19 cellular contexts compared by ENCODE assay signal in genomic region chr20:62761058-62761758, GRCh38. TPM values are rescaled to one million over a fixed set of nuclear protein-coding genes. Genes with fewer than 3 reads are reported as not detected.
DNase-seq lines count a peak whose midpoint lies in the region; ATAC-seq and TF ChIP-seq lines count a peak whose summit lies in the region.
"Had no signal": no experiment of that assay in that cellular context is flagged by ENCODE, and none has a peak within 500 bp of the region (broad histone marks: within the 10 kb centered on the region; RNA-seq: fewer than 3 reads in every experiment).

No MANE protein-coding gene starts in this region.

- H3K4me1 Mint-ChIP-seq in osteocyte (ENCODE audit: unreplicated experiment): no peaks in the 10 kb centered on the region

- H3K27ac ChIP-seq in RWPE1 (peak overlapping the region; percentile 65), right cardiac atrium (ENCODE audit: low read length) (no peak overlapping the region), osteoblast (ENCODE audit: low read depth, low read length) (no peak overlapping the region)

- no peak overlapping the region for H3K4me2 ChIP-seq in osteoblast (ENCODE audit: insufficient read depth, low read length)

- intact Hi-C loops in right cardiac atrium (cut with DNase I): loop anchor here in 1 of 4 donors (10.0 kb wide), 1 partner anchor 56 kb away; the partner anchor contains the start of gene NTSR1

- TF ChIP-seq CTCF in RWPE1 (conservative IDR thresholded peaks at IDR 0.05; ENCODE audit: low read depth) (no peak), osteoblast (IDR thresholded peaks at IDR 0.05; ENCODE audit: extremely low read depth, low read depth, low read length) (no peak), osteocyte (IDR thresholded peaks at IDR 0.05) (no peak)

- H3K9me3 Mint-ChIP-seq in osteocyte (ENCODE audit: unreplicated experiment): no peaks in the 10 kb centered on the region
- H3K9me3 Mint-ChIP-seq: effector memory CD8-positive, alpha-beta T cell; memory B cell had no signal

- H3K9me3 ChIP-seq in right cardiac atrium (ENCODE audit: control insufficient read depth, low read length) (no peaks in the 10 kb centered on the region), osteoblast (ENCODE audit: low read depth, low read length) (no peaks in the 10 kb centered on the region)
- H3K9me3 ChIP-seq: neutrophil had no signal

- CTCF ChIA-PET in RWPE1 (lab: Yijun Ruan, JAX): interaction anchor here (0.6 to 1.1 kb wide), 4 partner anchors 30 to 74 kb away, joined by 3 to 9 read pairs (median 3); partner anchors contain the start of gene NTSR1

- no peak overlapping the region for H3K4me3 ChIP-seq in right cardiac atrium (ENCODE audit: low read length)
- no peak overlapping the region for H3K4me3 ChIP-seq in osteoblast (ENCODE audit: insufficient read depth, low read length)

- H3K36me3 ChIP-seq in osteoblast (ENCODE audit: insufficient read depth, low read length): no peaks in the 10 kb centered on the region
- H3K36me3 ChIP-seq: neutrophil had no signal

- WGBS in right cardiac atrium: 59% methylated on average over 22 of the region's 22 CpGs

- DNase-seq in ELF-1 (ENCODE audit: low read depth, low spot score): peak; percentile 38
- no peak for DNase-seq in RWPE1 (ENCODE audit: low spot score)
- DNase-seq in right cardiac atrium: peak; percentile 34 to 68 (median 55)
- peak; percentile 81 for DNase-seq in osteoblast (ENCODE audit: insufficient read length, low spot score, missing footprints)
- no peak for DNase-seq in osteocyte (ENCODE audit: extremely low spot score, unreplicated experiment)
- DNase-seq in activated naive CD4-positive, alpha-beta T cell treated with anti-CD3 and anti-CD28 coated beads, Interleukin-2, amount 50 U/mL, for 16 hours: no peak
- no peak for DNase-seq in SHP77 (lab: John Stamatoyannopoulos, UW)
- DNase-seq: activated CD4-positive, alpha-beta T cell treated with anti-CD3 and anti-CD28 coated beads for 48 hours; activated CD8-positive, alpha-beta memory T cell treated with anti-CD3 and anti-CD28 coated beads, Interleukin-2, amount 50 U/mL, for 4 hours; activated effector memory CD4-positive, alpha-beta T cell treated with anti-CD3 and anti-CD28 coated beads, Interleukin-2, amount 50 U/mL, for 16 hours; cerebellar nuclear complex; effector memory CD8-positive, alpha-beta T cell; Kasumi-1; NCI-H1092 treated with DMSO at 0.1 percent for 48 hours; NCI-H526; stimulated activated CD4-positive, alpha-beta T cell treated with anti-CD3 and anti-CD28 coated beads, Interleukin-2, amount 100 ng/mL, for 48 hours had no signal

- H3K27me3 ChIP-seq in right cardiac atrium (ENCODE audit: control insufficient read depth, insufficient read depth): no peaks in the 10 kb centered on the region
- H3K27me3 ChIP-seq in osteoblast (ENCODE audit: insufficient read depth, low read length): peaks cover 2% of the 10 kb centered on the region

- H3K36me3 Mint-ChIP-seq in osteocyte (ENCODE audit: unreplicated experiment): no peaks in the 10 kb centered on the region

- H4K20me1 ChIP-seq in osteoblast (ENCODE audit: insufficient read depth, low read length): no peaks in the 10 kb centered on the region

- peak in 1 of 2 donors; percentile 4 for ATAC-seq in right cardiac atrium
- no peak for ATAC-seq in GM18858 (IDR thresholded peaks at IDR 0.05; ENCODE audit: unreplicated experiment)
- ATAC-seq: effector memory CD8-positive, alpha-beta T cell had no signal

- no peak overlapping the region for H3K4me3 Mint-ChIP-seq in osteocyte (ENCODE audit: unreplicated experiment)
- H3K4me3 Mint-ChIP-seq: effector memory CD8-positive, alpha-beta T cell; memory B cell had no signal

- no peaks in the 10 kb centered on the region for H3K79me2 ChIP-seq in osteoblast (ENCODE audit: insufficient read depth, low read length)

- H2AFZ ChIP-seq in osteoblast (ENCODE audit: low read length): no peak overlapping the region

- no peaks in the 10 kb centered on the region for H3K4me1 ChIP-seq in right cardiac atrium (ENCODE audit: control insufficient read depth, insufficient read depth, low read length)
- no peaks in the 10 kb centered on the region for H3K4me1 ChIP-seq in osteoblast (ENCODE audit: insufficient read depth, low read length)

- peaks cover 21% of the 10 kb centered on the region for H3K27me3 Mint-ChIP-seq in osteocyte (ENCODE audit: unreplicated experiment)

- no peak overlapping the region for H3K27ac Mint-ChIP-seq in osteocyte (ENCODE audit: unreplicated experiment)
- H3K27ac Mint-ChIP-seq: effector memory CD8-positive, alpha-beta T cell; memory B cell had no signal

- POLR2A ChIA-PET in RWPE1 (lab: Yijun Ruan, JAX; ENCODE audit: low non-redundant PET): no interaction called here

RNA-seq across cellular contexts. Expression of gene MRGBP, which starts 35.1 kb away (rescaled TPM):
- 10 to 100 TPM in 1 of 4 donors, 1 to 10 TPM in 3; 8.3 to 10.9 (median 8.6) TPM for total RNA-seq in right cardiac atrium
- 12.1 TPM for polyA plus RNA-seq in right cardiac atrium
- 14.1 and 15.2 TPM in 2 replicates for total RNA-seq in osteoblast
- 11.2 and 11.4 TPM in 2 replicates for total RNA-seq in osteocyte

RNA-seq across cellular contexts. Expression of gene OGFR, which starts 43.4 kb away (rescaled TPM):
- total RNA-seq in right cardiac atrium (10 to 100 TPM; 21.0 to 29.6 (median 24.2) TPM), osteoblast (32.4 and 39.1 TPM in 2 replicates), osteocyte (47.2 and 48.9 TPM in 2 replicates)
- 26.6 TPM for polyA plus RNA-seq in right cardiac atrium

RNA-seq across cellular contexts. Expression of gene NTSR1, which starts 52.6 kb away (rescaled TPM):
- total RNA-seq in right cardiac atrium (under 1 TPM in 1 of 4 donors, not detected in 3; 0.06 TPM), osteoblast (not detected in 2 replicates), osteocyte (0.11 and 0.16 TPM in 2 replicates)
- polyA plus RNA-seq in right cardiac atrium: not detected

RNA-seq across cellular contexts. Expression of gene COL9A3, which starts 55.6 kb away (rescaled TPM):
- total RNA-seq in right cardiac atrium (1 to 10 TPM; 4.3 to 6.9 (median 5.6) TPM), osteoblast (not detected in 2 replicates), osteocyte (1.7 and 1.8 TPM in 2 replicates)
- polyA plus RNA-seq in right cardiac atrium: 13.0 TPM

Comparison
In these comparisons a context has a peak if more than half of its experiments do, and no peak if none do; other contexts are left out.
1. DNase-seq: peak in ELF-1 (single experiment), right cardiac atrium (3 of 3) and osteoblast (single experiment); none in RWPE1 (single experiment), osteocyte (single experiment), activated naive CD4-positive, alpha-beta T cell treated with anti-CD3 and anti-CD28 coated beads, Interleukin-2, amount 50 U/mL, for 16 hours (single experiment) and SHP77 (0 of 2).